In the genomic region with DNA sequence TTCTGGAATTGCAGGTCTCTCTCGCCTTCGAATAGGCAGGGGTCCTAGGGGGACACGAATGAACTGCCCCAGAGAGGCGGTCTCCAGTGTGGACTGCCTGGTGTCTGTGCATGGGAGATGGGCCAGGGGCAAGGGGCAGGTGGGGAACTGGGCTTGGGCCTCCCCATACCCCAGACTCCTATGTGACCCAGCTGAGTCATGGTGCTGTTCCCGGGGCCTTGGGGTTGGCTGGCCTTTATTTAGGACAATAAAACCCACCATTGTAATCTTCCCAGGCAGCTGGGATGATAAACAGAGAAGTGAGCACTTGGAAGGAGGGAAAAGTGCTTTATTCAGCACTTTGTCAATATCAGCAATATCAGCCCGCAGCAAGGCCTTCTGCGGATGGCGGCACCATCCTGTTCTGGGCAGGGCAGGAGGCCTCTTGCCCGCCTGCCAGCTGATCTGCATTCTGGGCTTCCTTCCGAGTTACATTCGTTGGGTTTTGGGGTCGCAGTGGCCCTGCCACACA, we compare ENCODE assay signal across 1 cellular context.
A peak's percentile ranks its signal among the peaks of the same experiment; 100 is the strongest.
TF ChIP-seq lines count a peak whose summit lies in the region.

No MANE protein-coding gene starts in this region.

TF ChIP-seq in IMR-90, 13 proteins besides CTCF, POLR2A, EP300 and RAD21 (continued from another document):
- TF ChIP-seq CHD1 (IDR thresholded peaks at IDR 0.05; ENCODE audit: low read depth, low read length) (no peak), BHLHE40 (IDR thresholded peaks at IDR 0.05; ENCODE audit: low read depth, low read length) (no peak), MAFK (IDR thresholded peaks at IDR 0.05; ENCODE audit: low read depth, low read length) (peak; percentile 75)
